Comparison of ENCODE assay signal across 18 cellular contexts in genomic region chr3:153974614-153975013, GRCh38.
"Had no signal": no experiment of that assay in that cellular context is flagged by ENCODE, and none has a peak within 500 bp of the region (broad histone marks: within the 10 kb centered on the region; RNA-seq: fewer than 3 reads in every experiment).

No MANE protein-coding gene starts in this region.

- H3K9me3 Mint-ChIP-seq: activated B cell treated with CpG ODN at 0.5 μM for 24 hours; activated CD4-positive, alpha-beta T cell treated with anti-CD3 and anti-CD28 coated beads, Interleukin-2, amount 10 ng/mL, durations not matched to agents 7 days and 5 days; activated T-cell treated with anti-CD3 and anti-CD28 coated beads, Interleukin-2, amount 50 U/mL, for 72 hours; central memory CD8-positive, alpha-beta T cell; naive B cell; stimulated activated naive B cell treated with anti-CD40 and anti-IgM and Interleukin-4, amounts not matched to agents 10 μg/mL and 1 μg/mL and 100 μg/mL, for 72 hours had no signal

- H3K36me3 ChIP-seq: esophagus muscularis mucosa, left lung, neutrophil, tibial nerve, vagina had no signal

- H3K9me3 ChIP-seq: body of pancreas, esophagus muscularis mucosa, left lung, neutrophil, tibial nerve, vagina had no signal

- H3K27me3 ChIP-seq: body of pancreas, esophagus muscularis mucosa, left lung, neutrophil, tibial nerve, vagina had no signal

- H3K27ac Mint-ChIP-seq: activated B cell treated with CpG ODN at 0.5 μM for 24 hours; activated CD4-positive, alpha-beta T cell treated with anti-CD3 and anti-CD28 coated beads, Interleukin-2, amount 10 ng/mL, durations not matched to agents 7 days and 5 days; activated naive CD8-positive, alpha-beta T cell; activated T-cell treated with anti-CD3 and anti-CD28 coated beads, Interleukin-2, amount 50 U/mL, for 72 hours; naive B cell; stimulated activated naive B cell treated with anti-CD40 and anti-IgM and Interleukin-4, amounts not matched to agents 10 μg/mL and 1 μg/mL and 100 μg/mL, for 72 hours had no signal

- H3K4me1 Mint-ChIP-seq: activated B cell treated with CpG ODN at 0.5 μM for 24 hours; activated CD4-positive, alpha-beta T cell treated with anti-CD3 and anti-CD28 coated beads, Interleukin-2, amount 10 ng/mL, durations not matched to agents 7 days and 5 days; central memory CD8-positive, alpha-beta T cell; naive B cell; stimulated activated naive B cell treated with anti-CD40 and anti-IgM and Interleukin-4, amounts not matched to agents 10 μg/mL and 1 μg/mL and 100 μg/mL, for 72 hours had no signal

- DNase-seq: activated B cell treated with CpG ODN at 0.5 μM for 24 hours; activated CD4-positive, alpha-beta T cell treated with anti-CD3 and anti-CD28 coated beads, Interleukin-2, amount 10 ng/mL, durations not matched to agents 7 days and 5 days; activated CD8-positive, alpha-beta memory T cell treated with anti-CD3 and anti-CD28 coated beads, Interleukin-2, amount 50 U/mL, for 48 hours; activated gamma-delta T cell treated with Interleukin-2 at 50 U/mL for 16 hours; activated T-cell treated with anti-CD3 and anti-CD28 coated beads, Interleukin-2, amount 50 U/mL, for 72 hours; body of pancreas; left lung; mammary epithelial cell; naive B cell; stimulated activated naive B cell treated with anti-CD40 and anti-IgM and Interleukin-4, amounts not matched to agents 10 μg/mL and 1 μg/mL and 100 μg/mL, for 72 hours had no signal

- ATAC-seq: body of pancreas; left lung; stimulated activated naive B cell treated with anti-CD40 and anti-IgM and Interleukin-4, amounts not matched to agents 10 μg/mL and 1 μg/mL and 100 μg/mL, for 72 hours had no signal

- H3K27ac ChIP-seq: body of pancreas, coronary artery, left lung, neutrophil, parathyroid adenoma, vagina had no signal

- H3K36me3 Mint-ChIP-seq: activated naive CD8-positive, alpha-beta T cell; naive B cell; stimulated activated naive B cell treated with anti-CD40 and anti-IgM and Interleukin-4, amounts not matched to agents 10 μg/mL and 1 μg/mL and 100 μg/mL, for 72 hours had no signal

- H3K4me1 ChIP-seq: body of pancreas, left lung, parathyroid adenoma had no signal

- H3K27me3 Mint-ChIP-seq: activated B cell treated with CpG ODN at 0.5 μM for 24 hours; naive B cell; stimulated activated naive B cell treated with anti-CD40 and anti-IgM and Interleukin-4, amounts not matched to agents 10 μg/mL and 1 μg/mL and 100 μg/mL, for 72 hours had no signal

- H3K4me3 ChIP-seq: body of pancreas, coronary artery, esophagus muscularis mucosa, left lung, tibial nerve, vagina had no signal

- H3K4me3 Mint-ChIP-seq: activated B cell treated with CpG ODN at 0.5 μM for 24 hours; activated CD4-positive, alpha-beta T cell treated with anti-CD3 and anti-CD28 coated beads, Interleukin-2, amount 10 ng/mL, durations not matched to agents 7 days and 5 days; activated naive CD8-positive, alpha-beta T cell; activated T-cell treated with anti-CD3 and anti-CD28 coated beads, Interleukin-2, amount 50 U/mL, for 72 hours; central memory CD8-positive, alpha-beta T cell; naive B cell; stimulated activated naive B cell treated with anti-CD40 and anti-IgM and Interleukin-4, amounts not matched to agents 10 μg/mL and 1 μg/mL and 100 μg/mL, for 72 hours had no signal
